In the genomic region with DNA sequence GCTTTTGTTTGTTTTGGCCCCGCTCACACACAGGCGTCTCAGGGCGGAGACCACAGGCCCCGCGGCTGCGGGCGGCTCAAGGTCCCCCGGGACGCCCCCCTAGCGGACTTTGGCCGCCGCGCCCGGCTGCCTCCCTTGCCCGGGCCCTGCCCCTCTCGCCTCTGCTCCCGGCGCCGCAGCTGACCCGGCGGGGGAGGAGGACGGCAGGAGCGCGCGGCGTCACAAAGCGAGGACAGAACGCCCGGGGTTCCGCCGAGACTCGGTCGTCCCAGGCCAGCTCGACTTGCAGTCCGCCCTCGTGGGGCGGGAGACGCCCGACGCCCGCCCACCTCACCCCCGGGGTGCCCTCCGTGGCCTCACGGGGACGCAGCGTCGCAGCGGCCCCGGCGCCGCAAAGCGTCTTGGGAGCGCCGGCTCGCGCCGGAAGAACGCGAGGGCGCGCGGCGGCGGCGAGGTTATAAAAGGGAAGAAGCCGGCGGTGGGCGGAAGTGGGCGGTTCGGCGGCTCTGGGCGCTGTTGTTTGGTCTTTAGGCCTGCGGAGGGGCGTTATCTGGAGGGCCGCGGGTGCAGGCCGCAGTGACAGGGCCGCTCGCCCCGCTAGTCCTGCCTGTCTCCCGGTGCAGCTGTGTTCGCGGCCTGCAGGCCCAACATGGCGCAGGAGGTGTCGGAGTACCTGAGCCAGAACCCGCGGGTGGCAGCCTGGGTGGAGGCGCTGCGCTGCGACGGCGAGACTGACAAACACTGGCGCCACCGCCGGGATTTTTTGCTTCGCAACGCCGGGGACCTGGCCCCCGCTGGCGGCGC, we compare ENCODE assay signal across 8 cellular contexts. TPM values are rescaled to one million over a fixed set of nuclear protein-coding genes. Genes with fewer than 3 reads are reported as not detected.
DNase-seq lines count a peak whose midpoint lies in the region; ATAC-seq and TF ChIP-seq lines count a peak whose summit lies in the region.

A gene with protein sequence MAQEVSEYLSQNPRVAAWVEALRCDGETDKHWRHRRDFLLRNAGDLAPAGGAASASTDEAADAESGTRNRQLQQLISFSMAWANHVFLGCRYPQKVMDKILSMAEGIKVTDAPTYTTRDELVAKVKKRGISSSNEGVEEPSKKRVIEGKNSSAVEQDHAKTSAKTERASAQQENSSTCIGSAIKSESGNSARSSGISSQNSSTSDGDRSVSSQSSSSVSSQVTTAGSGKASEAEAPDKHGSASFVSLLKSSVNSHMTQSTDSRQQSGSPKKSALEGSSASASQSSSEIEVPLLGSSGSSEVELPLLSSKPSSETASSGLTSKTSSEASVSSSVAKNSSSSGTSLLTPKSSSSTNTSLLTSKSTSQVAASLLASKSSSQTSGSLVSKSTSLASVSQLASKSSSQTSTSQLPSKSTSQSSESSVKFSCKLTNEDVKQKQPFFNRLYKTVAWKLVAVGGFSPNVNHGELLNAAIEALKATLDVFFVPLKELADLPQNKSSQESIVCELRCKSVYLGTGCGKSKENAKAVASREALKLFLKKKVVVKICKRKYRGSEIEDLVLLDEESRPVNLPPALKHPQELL (plus strand): TSS at position 488 of the 804 bp plus-strand sequence. CDS start 162 bp downstream, at position 650.

- peak within 1 kb of the TSS; percentile 68 to 99 (median 94) for H3K4me3 ChIP-seq in heart right ventricle
- H3K4me3 ChIP-seq in upper lobe of right lung, result peak within 1 kb of the TSS; percentile 92

- peak; percentile 90 for ATAC-seq in GM18498 (IDR thresholded peaks at IDR 0.05; ENCODE audit: unreplicated experiment)
- ATAC-seq in HG02885 (IDR thresholded peaks at IDR 0.05; ENCODE audit: poor library complexity, unreplicated experiment), result peak; percentile 86
- peak; percentile 93 to 97 (median 94) for ATAC-seq in heart right ventricle
- peak; percentile 97 for ATAC-seq in upper lobe of right lung

- H3K4me3 Mint-ChIP-seq in progenitor cell of endocrine pancreas (ENCODE audit: low read depth), result peak within 1 kb of the TSS; percentile 96

- no peaks in the 10 kb centered on the region for H3K27me3 Mint-ChIP-seq in progenitor cell of endocrine pancreas

- peak within 1 kb of the TSS; percentile 99 for H3K27ac Mint-ChIP-seq in progenitor cell of endocrine pancreas

- H3K27me3 ChIP-seq in heart right ventricle (no peaks in the 10 kb centered on the region), upper lobe of right lung (no peaks in the 10 kb centered on the region)

- 0 to 1% methylated on average over 96 to 101 of the region's 101 CpGs for WGBS in heart right ventricle, 2 donors

- H3K27ac ChIP-seq in heart right ventricle (peak within 1 kb of the TSS; percentile 94 to 100 (median 98)), upper lobe of right lung (peak within 1 kb of the TSS; percentile 100)

- TF ChIP-seq CTCF in heart right ventricle (IDR thresholded peaks at IDR 0.05), result peak in 6 of 9 donors; percentile 11 to 36 (median 25)
- peak; percentile 14 for TF ChIP-seq CTCF in progenitor cell of endocrine pancreas (IDR thresholded peaks at IDR 0.05; ENCODE audit: unreplicated experiment)
- no peak for TF ChIP-seq CTCF in upper lobe of right lung (IDR thresholded peaks at IDR 0.05)

- H3K36me3 Mint-ChIP-seq in progenitor cell of endocrine pancreas (ENCODE audit: insufficient read depth), result peaks cover 13% of the 10 kb centered on the region

- DNase-seq in NCI-H1694 (lab: John Stamatoyannopoulos, UW) (peak; percentile 68), amniotic epithelial cell (ENCODE audit: low read depth) (peak; percentile 86), heart right ventricle (peak; percentile 94 to 95), progenitor cell of endocrine pancreas (ENCODE audit: low spot score, unreplicated experiment) (peak; percentile 87), upper lobe of right lung (peak; percentile 98)

- no peaks in the 10 kb centered on the region for H3K9me3 ChIP-seq in heart right ventricle
- no peaks in the 10 kb centered on the region for H3K9me3 ChIP-seq in upper lobe of right lung

- peaks cover 32% of the 10 kb centered on the region for H3K4me1 Mint-ChIP-seq in progenitor cell of endocrine pancreas (ENCODE audit: low read depth)

- peaks cover 0 to 54% (median 47%) of the 10 kb centered on the region in 9 donors for H3K4me1 ChIP-seq in heart right ventricle
- peaks cover 44% of the 10 kb centered on the region for H3K4me1 ChIP-seq in upper lobe of right lung

- intact Hi-C loops in T-helper 1 cell treated with Interleukin-12 subunit alpha and Interleukin-12 subunit beta and Interleukin-4 antibody, amounts not matched to agents 30 ng/mL and 1 ng/mL, for 36 hours (cut with micrococcal nuclease), result loop anchor here (1.0 to 10.0 kb wide), 16 partner anchors 28 to 1980 kb away; a partner anchor contains a TSS
- intact Hi-C loops in heart right ventricle (cut with DNase I) (loop anchor here in 4 of 10 donors (2.0 to 10.0 kb wide), 3 partner anchors 58 to 60 kb away; a partner anchor contains a TSS), upper lobe of right lung (cut with DNase I) (no loop called here)

- peaks cover 0 to 38% (median 21%) of the 10 kb centered on the region in 9 donors for H3K36me3 ChIP-seq in heart right ventricle
- H3K36me3 ChIP-seq in upper lobe of right lung, result peaks cover 38% of the 10 kb centered on the region

- H3K9me3 Mint-ChIP-seq in progenitor cell of endocrine pancreas (ENCODE audit: low read depth), result no peaks in the 10 kb centered on the region

RNA-seq across cellular contexts. Expression of the gene that starts here (rescaled TPM):
- 22.8 and 24.0 TPM in 2 replicates for total RNA-seq in T-helper 1 cell treated with Interleukin-12 subunit alpha and Interleukin-12 subunit beta and Interleukin-4 antibody, amounts not matched to agents 30 ng/mL and 1 ng/mL, for 36 hours
- total RNA-seq in heart right ventricle (10 to 100 TPM in 5 of 10 donors, 1 to 10 TPM in 5; 8.0 to 12.7 (median 10.0) TPM), progenitor cell of endocrine pancreas (22.0 and 25.9 TPM in 2 replicates), upper lobe of right lung (16.7 TPM)
- 1 to 10 TPM; 5.6 to 7.0 TPM for polyA plus RNA-seq in heart right ventricle

Comparison
In these comparisons a context has a peak if more than half of its experiments do, and no peak if none do; other contexts are left out.
1. Peak in every context shown above with its lines: DNase-seq, ATAC-seq, H3K4me3 ChIP-seq and H3K27ac ChIP-seq.